8 cellular contexts compared by ENCODE assay signal in genomic region chr5:14342306-14342705, GRCh38.
A peak's percentile ranks its signal among the peaks of the same experiment; 100 is the strongest.
DNase-seq lines count a peak whose midpoint lies in the region; ATAC-seq and TF ChIP-seq lines count a peak whose summit lies in the region.

No MANE protein-coding gene starts in this region.

- H3K4me3 ChIP-seq in GM23248 = no peak overlapping the region
- no peak overlapping the region for H3K4me3 ChIP-seq in CD8-positive, alpha-beta memory T cell (ENCODE audit: low read length)

- H3K9me3 ChIP-seq in GM23248 (ENCODE audit: low read depth) = no peaks in the 10 kb centered on the region
- no peaks in the 10 kb centered on the region for H3K9me3 ChIP-seq in CD8-positive, alpha-beta memory T cell (ENCODE audit: low read length)

- H3K9me3 Mint-ChIP-seq in memory B cell = no peaks in the 10 kb centered on the region
- H3K9me3 Mint-ChIP-seq in CD8-positive, alpha-beta memory T cell = no peaks in the 10 kb centered on the region

- no peaks in the 10 kb centered on the region for H3K27me3 ChIP-seq in GM23248 (replicated peaks; ENCODE audit: insufficient read depth)
- H3K27me3 ChIP-seq in CD8-positive, alpha-beta memory T cell (ENCODE audit: insufficient read depth, low read length, poor library complexity, severe bottlenecking) = no peaks in the 10 kb centered on the region

- DNase-seq in GM23248 (peak; percentile 39), LHCN-M2 (ENCODE audit: low read depth) (peak; percentile 31), memory B cell (ENCODE audit: low spot score in 2 of 2) (peak in 1 of 2 donors; percentile 25), HEK293T (ENCODE audit: extremely low spot score) (no peak), NCI-H2196 (lab: John Stamatoyannopoulos, UW; ENCODE audit: unreplicated experiment) (no peak), NCI-H524 (lab: John Stamatoyannopoulos, UW) (no peak)
- no peak for DNase-seq in CD8-positive, alpha-beta memory T cell

- H2AFZ ChIP-seq in GM23248 = no peak overlapping the region

- H3K9ac ChIP-seq in GM23248 = no peak overlapping the region

- ATAC-seq in GM18520 (IDR thresholded peaks at IDR 0.05; ENCODE audit: unreplicated experiment) = peak; percentile 93
- peak; percentile 94 for ATAC-seq in memory B cell (ENCODE audit: low read depth)

- CTCF ChIA-PET in HEK293T (lab: Yijun Ruan, JAX) = no interaction called here
- CTCF ChIA-PET in CD8-positive, alpha-beta memory T cell (lab: Charles Lee) = no interaction called here

- no peak overlapping the region for H3K4me2 ChIP-seq in GM23248 (ENCODE audit: unreplicated experiment)

- H3K36me3 ChIP-seq in GM23248 (ENCODE audit: low read depth) = peaks cover 83% of the 10 kb centered on the region
- H3K36me3 ChIP-seq in CD8-positive, alpha-beta memory T cell (ENCODE audit: insufficient read depth, low read length) = no peaks in the 10 kb centered on the region

- 53 to 65% methylated on average over 3 of the region's 3 CpGs for WGBS in GM23248 (ENCODE audit: low coverage in 1 of 2, low lambda C conversion rate in 2 of 2, missing lambda C conversion rate in 2 of 2), 2 experiments

- H3F3A ChIP-seq in GM23248 (ENCODE audit: insufficient read depth) = peaks cover 84% of the 10 kb centered on the region

- POLR2A ChIA-PET in HEK293T (lab: Yijun Ruan, JAX) = no interaction called here
- POLR2A ChIA-PET in CD8-positive, alpha-beta memory T cell (lab: Charles Lee) = no interaction called here

- H3K27ac Mint-ChIP-seq in memory B cell = no peak overlapping the region
- H3K27ac Mint-ChIP-seq in CD8-positive, alpha-beta memory T cell = no peak overlapping the region

- in situ Hi-C loops in GM23248 (cut with MboI) = no loop called here

- H3K4me1 Mint-ChIP-seq in memory B cell = peaks cover 33% of the 10 kb centered on the region
- H3K4me1 Mint-ChIP-seq in CD8-positive, alpha-beta memory T cell = no peaks in the 10 kb centered on the region

- no peaks in the 10 kb centered on the region for H3K9me2 ChIP-seq in GM23248 (ENCODE audit: insufficient read depth)

- peak overlapping the region; percentile 34 for H3K27ac ChIP-seq in GM23248
- H3K27ac ChIP-seq in CD8-positive, alpha-beta memory T cell (ENCODE audit: low read depth, low read length) = no peak overlapping the region

- peaks cover 28% of the 10 kb centered on the region for H3K36me3 Mint-ChIP-seq in memory B cell
- no peaks in the 10 kb centered on the region for H3K36me3 Mint-ChIP-seq in CD8-positive, alpha-beta memory T cell

- H4K20me1 ChIP-seq in GM23248 (ENCODE audit: insufficient read depth) = peaks cover 12% of the 10 kb centered on the region; the same call in 1 of the 2 replicates

- H3K4me1 ChIP-seq in GM23248 (ENCODE audit: insufficient read depth) = peaks cover 11% of the 10 kb centered on the region; the same call in 1 of the 2 replicates
- H3K4me1 ChIP-seq in CD8-positive, alpha-beta memory T cell (ENCODE audit: insufficient read depth, low read length) = no peaks in the 10 kb centered on the region

- peaks cover 98% of the 10 kb centered on the region for H3K79me2 ChIP-seq in GM23248 (ENCODE audit: insufficient read depth)

- peak overlapping the region; percentile 64 for H3K4me3 Mint-ChIP-seq in memory B cell
- H3K4me3 Mint-ChIP-seq in CD8-positive, alpha-beta memory T cell = no peak overlapping the region

- H3K27me3 Mint-ChIP-seq in memory B cell = no peaks in the 10 kb centered on the region
- H3K27me3 Mint-ChIP-seq in CD8-positive, alpha-beta memory T cell = peaks cover 11 to 43% of the 10 kb centered on the region in 2 donors

TF ChIP-seq in HEK293T, 16 proteins besides CTCF, POLR2A, EP300 and RAD21:
- TF ChIP-seq NFRKB (IDR thresholded peaks at IDR 0.05) (no peak), FOXA1 (IDR thresholded peaks at IDR 0.05) (no peak), TARDBP (IDR thresholded peaks at IDR 0.05) (no peak), FOXM1 (IDR thresholded peaks at IDR 0.05; ENCODE audit: borderline replicate concordance) (no peak), LEF1 (IDR thresholded peaks at IDR 0.05; ENCODE audit: borderline replicate concordance) (no peak), L3MBTL2 (conservative IDR thresholded peaks at IDR 0.05) (no peak)
TF ChIP-seq in HEK293T: peak in this region for 0.

Comparison
In these comparisons a context has a peak if more than half of its experiments do, and no peak if none do; other contexts are left out.
1. DNase-seq: peak in GM23248 (single experiment) and LHCN-M2 (single experiment); none in HEK293T (single experiment), NCI-H2196 (single experiment), NCI-H524 (0 of 2) and CD8-positive, alpha-beta memory T cell (0 of 5).